ENCODE assay signal across 15 cellular contexts in genomic region chr3:64977308-64978100, GRCh38.
A peak's percentile ranks its signal among the peaks of the same experiment; 100 is the strongest.
DNase-seq lines count a peak whose midpoint lies in the region; ATAC-seq, FAIRE-seq and TF ChIP-seq lines count a peak whose summit lies in the region.
"Had no signal": no experiment of that assay in that cellular context is flagged by ENCODE, and none has a peak within 500 bp of the region (broad histone marks: within the 10 kb centered on the region; RNA-seq: fewer than 3 reads in every experiment).

No MANE protein-coding gene starts in this region.

- H3K56ac ChIP-seq in H1 (replicated peaks; ENCODE audit: insufficient read length, low read depth, low read length) = no peak overlapping the region

- H3K4me2 ChIP-seq in PC-9 (peak overlapping the region; percentile 73), H1 (ENCODE audit: insufficient read depth in 1 of 2, low read depth in 2 of 2, low read length in 2 of 2) (no peak overlapping the region)

- CTCF ChIA-PET in PC-9 (lab: Charles Lee) (interaction anchor here (1.1 kb wide), 1 partner anchor 29 kb away, joined by 5 read pairs; no protein-coding TSS in a partner anchor), H1 (lab: Charles Lee; ENCODE audit: partially characterized antibody) (no interaction called here)

- no peak overlapping the region for H3K4ac ChIP-seq in H1 (replicated peaks; ENCODE audit: insufficient read length, low read depth, low read length)

- H3K4me1 ChIP-seq in PC-9 (replicated peaks; ENCODE audit: insufficient read depth) (peaks cover 30% of the 10 kb centered on the region), H1 (replicated peaks in 1 of 4; ENCODE audit: control insufficient read depth in 3 of 4, insufficient read depth in 4 of 4, low read length in 3 of 4) (no peaks in the 10 kb centered on the region), left lung (no peaks in the 10 kb centered on the region)

- no peak overlapping the region for H3K23ac ChIP-seq in H1 (ENCODE audit: insufficient read length)

- no peak overlapping the region for H2BK12ac ChIP-seq in H1 (ENCODE audit: low read depth, low read length)

- ATAC-seq in left lung (peak; percentile 17), GM21447 (IDR thresholded peaks at IDR 0.05; ENCODE audit: unreplicated experiment) (no peak), GM21825 (IDR thresholded peaks at IDR 0.05; ENCODE audit: unreplicated experiment) (no peak)
- ATAC-seq: K562 had no signal

- H3K79me2 ChIP-seq in PC-9 (ENCODE audit: low read depth) (no peaks in the 10 kb centered on the region), H1 (ENCODE audit: control insufficient read depth in 1 of 2, insufficient read depth in 2 of 2, low read length in 2 of 2) (no peaks in the 10 kb centered on the region)

- H2AFZ ChIP-seq in PC-9 (peak overlapping the region; percentile 73), H1 (ENCODE audit: low read length) (peak overlapping the region; percentile 19; the same call in 1 of the 2 replicates)

- no peak overlapping the region for H4K91ac ChIP-seq in H1 (replicated peaks; ENCODE audit: insufficient read length, low read length)

- no peaks in the 10 kb centered on the region for H4K20me1 ChIP-seq in PC-9 (ENCODE audit: insufficient read depth)
- no peaks in the 10 kb centered on the region for H4K20me1 ChIP-seq in H1 (replicated peaks in 1 of 2; ENCODE audit: control insufficient read depth in 1 of 2, insufficient read depth in 2 of 2, low read length in 2 of 2)

- H3K9ac ChIP-seq in H1 (replicated peaks in 1 of 4; ENCODE audit: extremely low read depth in 1 of 4, low read depth in 3 of 4, low read length in 3 of 4) = no peak overlapping the region

- H4K5ac ChIP-seq in H1 (ENCODE audit: insufficient read length, low read depth, low read length) = no peak overlapping the region

- intact Hi-C loops in PC-9 (cut with micrococcal nuclease; ENCODE audit: unreplicated experiment) (loop anchor here (1.0 kb wide), 5 partner anchors 29 to 289 kb away; no protein-coding TSS in a partner anchor), left lung (cut with DNase I) (no loop called here)

- no peak for TF ChIP-seq EP300 in H1 (IDR thresholded peaks at IDR 0.05; ENCODE audit: borderline replicate concordance in 1 of 2, low read depth in 2 of 2, low read length in 2 of 2)

- no peaks in the 10 kb centered on the region for H3K9me3 ChIP-seq in PC-9 (ENCODE audit: insufficient read depth, low read depth)
- H3K9me3 ChIP-seq in H1 (ENCODE audit: insufficient read depth in 2 of 2, low read depth in 1 of 2, low read length in 1 of 2) = no peaks in the 10 kb centered on the region
- peaks cover 0 to 3% of the 10 kb centered on the region in 2 donors for H3K9me3 ChIP-seq in left lung

- H3K4me3 ChIP-seq in PC-9 (peak overlapping the region; percentile 37), H1 (ENCODE audit: extremely low read depth in 1 of 4, insufficient read depth in 2 of 4, low read depth in 3 of 4, low read length in 4 of 4) (no peak overlapping the region), left lung (no peak overlapping the region)
- H3K4me3 ChIP-seq: K562 had no signal

- H2BK120ac ChIP-seq in H1 (replicated peaks; ENCODE audit: low read depth, low read length) = no peak overlapping the region

- H3F3A ChIP-seq in PC-9 (ENCODE audit: insufficient read depth, low read depth) = peaks cover 26% of the 10 kb centered on the region

- no peak overlapping the region for H3K18ac ChIP-seq in H1 (ENCODE audit: extremely low read depth, low read length)

- no peak overlapping the region for H2BK5ac ChIP-seq in H1 (ENCODE audit: low read depth, low read length)

- H3K9me2 ChIP-seq in PC-9 (ENCODE audit: insufficient read depth) = no peaks in the 10 kb centered on the region

- H3K27ac ChIP-seq in PC-9 (peak overlapping the region; percentile 99), H1 (ENCODE audit: low read depth, low read length) (no peak overlapping the region), left lung (no peak overlapping the region)
- H3K27ac ChIP-seq: C4-2B had no signal

- TF ChIP-seq RAD21 in H1 (IDR thresholded peaks at IDR 0.05 in 1 of 2, conservative IDR thresholded peaks at IDR 0.05 in 1 of 2; ENCODE audit: low read depth in 2 of 2, low read length in 2 of 2) = no peak

- no peak overlapping the region for H2BK15ac ChIP-seq in H1 (ENCODE audit: low read length)

- H4K8ac ChIP-seq in H1 (ENCODE audit: extremely low read depth, insufficient read depth, low read length) = no peak overlapping the region

- POLR2A ChIA-PET in PC-9 (lab: Charles Lee; ENCODE audit: unreplicated experiment) = interaction anchor here (0.6 to 1.0 kb wide), 2 partner anchors 169 to 290 kb away, joined by 5 to 8 read pairs; partner anchors contain the start of gene ADAMTS9
- POLR2A ChIA-PET in H1 (lab: Charles Lee; ENCODE audit: partially characterized antibody) = no interaction called here

- H3K23me2 ChIP-seq in H1 (ENCODE audit: low read depth, low read length) = no peaks in the 10 kb centered on the region

- H3K36me3 ChIP-seq in PC-9 (ENCODE audit: low read depth) = no peaks in the 10 kb centered on the region
- no peaks in the 10 kb centered on the region for H3K36me3 ChIP-seq in H1 (ENCODE audit: control insufficient read depth in 2 of 4, insufficient read depth in 4 of 4, low read length in 3 of 4)
- H3K36me3 ChIP-seq in left lung = no peaks in the 10 kb centered on the region

- no peaks in the 10 kb centered on the region for H3K27me3 ChIP-seq in PC-9 (ENCODE audit: insufficient read depth, low read depth)
- no peaks in the 10 kb centered on the region for H3K27me3 ChIP-seq in H1 (replicated peaks in 1 of 4; ENCODE audit: control insufficient read depth in 3 of 4, extremely low read depth in 1 of 4, insufficient read depth in 3 of 4, low read length in 3 of 4)
- H3K27me3 ChIP-seq in left lung = no peaks in the 10 kb centered on the region

- TF ChIP-seq POLR2A in H1 (IDR thresholded peaks at IDR 0.05; ENCODE audit: control extremely low read depth in 1 of 2, low read depth in 2 of 2, low read length in 2 of 2) = no peak

- 86% methylated on average over 8 of the region's 8 CpGs; no CpG with 5 or more reads in 1 of the 2 experiments for WGBS in H1 (ENCODE audit: extremely low coverage in 1 of 2, insufficient coverage in 1 of 2, insufficient read length in 1 of 2, insufficient replicate concordance in 2 of 2, low coverage in 1 of 2, low lambda C conversion rate in 2 of 2, missing lambda C conversion rate in 1 of 2), 2 experiments

- FAIRE-seq in H1 (lab: Jason Lieb, UNC) = no peak
- FAIRE-seq: GM18507, K562 had no signal

- no peak overlapping the region; the same call in 1 of the 2 replicates for H2BK20ac ChIP-seq in H1 (ENCODE audit: low read length)

- H2AK5ac ChIP-seq in H1 (ENCODE audit: low read depth, low read length) = no peak overlapping the region

- TSS peak; percentile 91 for BruUV-seq in PC-9 (replicated peaks; lab: Mats Ljungman, UMichigan)

- no peak overlapping the region for H3K14ac ChIP-seq in H1 (ENCODE audit: insufficient read length)

- no peaks in the 10 kb centered on the region for H3K79me1 ChIP-seq in H1 (ENCODE audit: low read depth, low read length)

- TF ChIP-seq CTCF in PC-9 (conservative IDR thresholded peaks at IDR 0.05) = no peak
- no peak for TF ChIP-seq CTCF in H1 (IDR thresholded peaks at IDR 0.05; ENCODE audit: control extremely low read depth in 1 of 3, insufficient read depth in 1 of 3, low read depth in 1 of 3, low read length in 3 of 3)
- TF ChIP-seq CTCF in left lung (IDR thresholded peaks at IDR 0.05) = no peak

- DNase-seq in Daoy (ENCODE audit: low read depth) (peak; percentile 71), PC-9 (peak; percentile 78 to 95), H1 (ENCODE audit: low read depth in 1 of 2, low spot score in 2 of 2) (peak in 1 of 2 experiments; percentile 38), left lung (no peak)
- no peak for DNase-seq in stimulated activated CD4-positive, alpha-beta T cell treated with anti-CD3 and anti-CD28 coated beads, Interleukin-1b, Interleukin-23, amount 100 ng/mL, for 48 hours
- no peak for DNase-seq in activated effector memory CD4-positive, alpha-beta T cell treated with Interleukin-2 at 50 U/mL for 16 hours
- DNase-seq: activated CD4-positive, alpha-beta T cell treated with anti-CD3 and anti-CD28 coated beads, Interleukin-2, amount 10 ng/mL, durations not matched to agents 24 days and 14 days; caudate nucleus; NCI-H1930; retina had no signal

TF ChIP-seq in H1, 55 proteins besides CTCF, POLR2A, EP300 and RAD21:
- TF ChIP-seq CTBP2 (IDR thresholded peaks at IDR 0.05; ENCODE audit: borderline replicate concordance, insufficient read depth, insufficient read length, low read length) = no peak
- no peak for TF ChIP-seq BRCA1 (IDR thresholded peaks at IDR 0.05; ENCODE audit: low read depth, low read length)
- TF ChIP-seq CHD2 (IDR thresholded peaks at IDR 0.05; ENCODE audit: low read length) = no peak
- no peak for TF ChIP-seq JUND (IDR thresholded peaks at IDR 0.05; ENCODE audit: low read length)
- no peak for TF ChIP-seq GABPA (IDR thresholded peaks at IDR 0.05; ENCODE audit: borderline replicate concordance, insufficient read depth, low read length)
- TF ChIP-seq BCL11A (IDR thresholded peaks at IDR 0.05; ENCODE audit: low read depth in 2 of 2, low read length in 2 of 2) = no peak
- TF ChIP-seq CBX8 (IDR thresholded peaks at IDR 0.05; ENCODE audit: borderline replicate concordance, low read depth, low read length) = no peak
- TF ChIP-seq CHD1 (IDR thresholded peaks at IDR 0.05; ENCODE audit: low read depth, low read length) = no peak
- no peak for TF ChIP-seq POU5F1 (IDR thresholded peaks at IDR 0.05; ENCODE audit: low read depth, low read length)
- no peak for TF ChIP-seq KDM4A (IDR thresholded peaks at IDR 0.05; ENCODE audit: low read depth, low read length, severe bottlenecking)
- no peak for TF ChIP-seq JUN (IDR thresholded peaks at IDR 0.05; ENCODE audit: low read depth, low read length)

Comparison
In these comparisons a context has a peak if more than half of its experiments do, and no peak if none do; other contexts are left out.
1. DNase-seq: peak in Daoy (single experiment) and PC-9 (2 of 2); none in left lung (0 of 2), stimulated activated CD4-positive, alpha-beta T cell treated with anti-CD3 and anti-CD28 coated beads, Interleukin-1b, Interleukin-23, amount 100 ng/mL, for 48 hours (single experiment) and activated effector memory CD4-positive, alpha-beta T cell treated with Interleukin-2 at 50 U/mL for 16 hours (single experiment).